ENCODE assay signal across 2 cellular contexts in the genomic region with DNA sequence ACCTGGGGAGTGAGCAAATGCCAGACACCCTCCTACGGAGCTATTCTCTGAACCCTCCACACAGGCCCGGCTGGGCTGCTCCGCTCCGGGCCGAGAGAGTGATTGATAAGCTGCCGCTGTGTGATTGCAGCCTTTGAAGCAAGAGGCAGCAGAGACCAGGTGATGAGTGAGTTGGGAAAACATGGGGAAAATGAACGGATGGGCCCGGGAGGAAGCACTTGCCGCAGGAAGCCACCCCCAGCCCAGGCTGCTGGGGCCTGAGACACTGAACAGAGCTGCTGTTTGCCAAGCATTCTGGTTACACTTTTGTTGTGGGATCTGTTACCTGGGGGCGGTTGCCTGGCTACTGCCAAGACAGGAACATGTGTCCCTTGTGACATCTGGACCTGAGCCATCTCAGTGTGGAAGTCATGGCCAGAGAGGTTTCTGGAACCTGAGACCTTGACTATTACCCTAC.
A peak's percentile ranks its signal among the peaks of the same experiment; 100 is the strongest.
TF ChIP-seq lines count a peak whose summit lies in the region.

No MANE protein-coding gene starts in this region.

TF ChIP-seq in GM23338, 12 proteins besides CTCF, POLR2A, EP300 and RAD21 (continued from another document):
- TF ChIP-seq, protein P1, sequence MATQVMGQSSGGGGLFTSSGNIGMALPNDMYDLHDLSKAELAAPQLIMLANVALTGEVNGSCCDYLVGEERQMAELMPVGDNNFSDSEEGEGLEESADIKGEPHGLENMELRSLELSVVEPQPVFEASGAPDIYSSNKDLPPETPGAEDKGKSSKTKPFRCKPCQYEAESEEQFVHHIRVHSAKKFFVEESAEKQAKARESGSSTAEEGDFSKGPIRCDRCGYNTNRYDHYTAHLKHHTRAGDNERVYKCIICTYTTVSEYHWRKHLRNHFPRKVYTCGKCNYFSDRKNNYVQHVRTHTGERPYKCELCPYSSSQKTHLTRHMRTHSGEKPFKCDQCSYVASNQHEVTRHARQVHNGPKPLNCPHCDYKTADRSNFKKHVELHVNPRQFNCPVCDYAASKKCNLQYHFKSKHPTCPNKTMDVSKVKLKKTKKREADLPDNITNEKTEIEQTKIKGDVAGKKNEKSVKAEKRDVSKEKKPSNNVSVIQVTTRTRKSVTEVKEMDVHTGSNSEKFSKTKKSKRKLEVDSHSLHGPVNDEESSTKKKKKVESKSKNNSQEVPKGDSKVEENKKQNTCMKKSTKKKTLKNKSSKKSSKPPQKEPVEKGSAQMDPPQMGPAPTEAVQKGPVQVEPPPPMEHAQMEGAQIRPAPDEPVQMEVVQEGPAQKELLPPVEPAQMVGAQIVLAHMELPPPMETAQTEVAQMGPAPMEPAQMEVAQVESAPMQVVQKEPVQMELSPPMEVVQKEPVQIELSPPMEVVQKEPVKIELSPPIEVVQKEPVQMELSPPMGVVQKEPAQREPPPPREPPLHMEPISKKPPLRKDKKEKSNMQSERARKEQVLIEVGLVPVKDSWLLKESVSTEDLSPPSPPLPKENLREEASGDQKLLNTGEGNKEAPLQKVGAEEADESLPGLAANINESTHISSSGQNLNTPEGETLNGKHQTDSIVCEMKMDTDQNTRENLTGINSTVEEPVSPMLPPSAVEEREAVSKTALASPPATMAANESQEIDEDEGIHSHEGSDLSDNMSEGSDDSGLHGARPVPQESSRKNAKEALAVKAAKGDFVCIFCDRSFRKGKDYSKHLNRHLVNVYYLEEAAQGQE (IDR thresholded peaks at IDR 0.05; ENCODE audit: unreplicated experiment) = no peak
- TF ChIP-seq ZNF331 (CRISPR knock-in tag; IDR thresholded peaks at IDR 0.05; ENCODE audit: low read depth) = no peak
- TF ChIP-seq JUNB (IDR thresholded peaks at IDR 0.05; ENCODE audit: unreplicated experiment) = no peak
- TF ChIP-seq POLR2AphosphoS5 (IDR thresholded peaks at IDR 0.05; ENCODE audit: low read depth) = no peak
- TF ChIP-seq, protein P2, sequence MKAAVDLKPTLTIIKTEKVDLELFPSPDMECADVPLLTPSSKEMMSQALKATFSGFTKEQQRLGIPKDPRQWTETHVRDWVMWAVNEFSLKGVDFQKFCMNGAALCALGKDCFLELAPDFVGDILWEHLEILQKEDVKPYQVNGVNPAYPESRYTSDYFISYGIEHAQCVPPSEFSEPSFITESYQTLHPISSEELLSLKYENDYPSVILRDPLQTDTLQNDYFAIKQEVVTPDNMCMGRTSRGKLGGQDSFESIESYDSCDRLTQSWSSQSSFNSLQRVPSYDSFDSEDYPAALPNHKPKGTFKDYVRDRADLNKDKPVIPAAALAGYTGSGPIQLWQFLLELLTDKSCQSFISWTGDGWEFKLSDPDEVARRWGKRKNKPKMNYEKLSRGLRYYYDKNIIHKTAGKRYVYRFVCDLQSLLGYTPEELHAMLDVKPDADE (IDR thresholded peaks at IDR 0.05) = no peak

TF ChIP-seq in neural cell, 6 proteins besides CTCF, POLR2A, EP300 and RAD21 (continued from another document):
- TF ChIP-seq, protein P1 (IDR thresholded peaks at IDR 0.05; ENCODE audit: borderline replicate concordance) = peak; percentile 17
- TF ChIP-seq POLR2AphosphoS5 (IDR thresholded peaks at IDR 0.05) (peak; percentile 35), TAF1 (IDR thresholded peaks at IDR 0.05; ENCODE audit: low read depth) (no peak), MXI1 (conservative IDR thresholded peaks at IDR 0.05; ENCODE audit: poor library complexity, severe bottlenecking) (no peak)
